11 cellular contexts compared by ENCODE assay signal in genomic region chr10:103820101-103821062, GRCh38. TPM values are rescaled to one million over a fixed set of nuclear protein-coding genes. Genes with fewer than 3 reads are reported as not detected.
DNase-seq lines count a peak whose midpoint lies in the region; ATAC-seq and TF ChIP-seq lines count a peak whose summit lies in the region.
"Had no signal": no experiment of that assay in that cellular context is flagged by ENCODE, and none has a peak within 500 bp of the region (broad histone marks: within the 10 kb centered on the region; RNA-seq: fewer than 3 reads in every experiment).

No MANE protein-coding gene starts in this region.

- peak overlapping the region in 2 of 4 donors; percentile 16 to 20 for H3K4me3 ChIP-seq in sigmoid colon

- no peaks in the 10 kb centered on the region for H3K9me3 ChIP-seq in sigmoid colon

- peak; percentile 88 for ATAC-seq in left ventricle myocardium superior
- ATAC-seq in HG02970 (IDR thresholded peaks at IDR 0.05; ENCODE audit: low FRiP score, unreplicated experiment) = no peak
- no peak for ATAC-seq in HG02610 (IDR thresholded peaks at IDR 0.05; ENCODE audit: unreplicated experiment)
- no peak for ATAC-seq in HG03097 (IDR thresholded peaks at IDR 0.05; ENCODE audit: low FRiP score, unreplicated experiment)
- no peak for ATAC-seq in GM21786 (IDR thresholded peaks at IDR 0.05; ENCODE audit: unreplicated experiment)
- ATAC-seq: activated T-cell treated with anti-CD3 and anti-CD28 coated beads, Interleukin-2, amount 50 U/mL, for 4 hours had no signal

- no peak for TF ChIP-seq POLR2A in sigmoid colon (IDR thresholded peaks at IDR 0.05)

- DNase-seq in EH (ENCODE audit: low read depth) = peak; percentile 45
- peak; percentile 93 for DNase-seq in left ventricle myocardium superior
- peak; percentile 91 for DNase-seq in sigmoid colon
- DNase-seq: activated T-cell treated with anti-CD3 and anti-CD28 coated beads, Interleukin-2, amount 50 U/mL, for 4 hours; Calu3; NCI-H1105 had no signal

- intact Hi-C loops in left ventricle myocardium superior (cut with micrococcal nuclease) (no loop called here), sigmoid colon (cut with DNase I) (no loop called here)

- peak overlapping the region; percentile 66 for H3K27ac ChIP-seq in VCaP
- peak overlapping the region; percentile 51 to 76 (median 66) for H3K27ac ChIP-seq in sigmoid colon

- no peaks in the 10 kb centered on the region for H3K27me3 ChIP-seq in sigmoid colon

- TF ChIP-seq EP300 in sigmoid colon (IDR thresholded peaks at IDR 0.05) = no peak

- WGBS in sigmoid colon, 2 donors = 54 to 68% methylated on average over 19 of the region's 19 CpGs

- H3K4me1 ChIP-seq in sigmoid colon = peaks cover 0 to 30% (median 21%) of the 10 kb centered on the region in 4 donors

- no peak for TF ChIP-seq CTCF in VCaP (conservative IDR thresholded peaks at IDR 0.05)
- no peak for TF ChIP-seq CTCF in sigmoid colon (IDR thresholded peaks at IDR 0.05)

- H3K36me3 ChIP-seq in sigmoid colon = no peaks in the 10 kb centered on the region

RNA-seq across cellular contexts. Expression of gene SH3PXD2A, which starts 35.0 kb away (rescaled TPM):
- total RNA-seq in left ventricle myocardium superior = 28.6 TPM
- 10 to 100 TPM; 24.5 to 58.2 (median 31.9) TPM for total RNA-seq in sigmoid colon
- 10 to 100 TPM; 19.0 to 23.6 (median 19.2) TPM for polyA plus RNA-seq in sigmoid colon
